In genomic region chr1:246577720-246578106, GRCh38 we compare ENCODE assay signal across 1 cellular context.
TF ChIP-seq lines count a peak whose summit lies in the region.

No MANE protein-coding gene starts in this region.

TF ChIP-seq in HepG2, 621 proteins besides CTCF, POLR2A, EP300 and RAD21 (continued from another document):
- TF ChIP-seq ZNF225 (CRISPR knock-in tag; IDR thresholded peaks at IDR 0.05) (no peak), ZNF652 (CRISPR knock-in tag; IDR thresholded peaks at IDR 0.05; ENCODE audit: borderline replicate concordance, low read depth) (no peak), ZFYVE20 (CRISPR knock-in tag; IDR thresholded peaks at IDR 0.05; ENCODE audit: borderline replicate concordance, low read depth) (no peak)
- TF ChIP-seq, protein P1, sequence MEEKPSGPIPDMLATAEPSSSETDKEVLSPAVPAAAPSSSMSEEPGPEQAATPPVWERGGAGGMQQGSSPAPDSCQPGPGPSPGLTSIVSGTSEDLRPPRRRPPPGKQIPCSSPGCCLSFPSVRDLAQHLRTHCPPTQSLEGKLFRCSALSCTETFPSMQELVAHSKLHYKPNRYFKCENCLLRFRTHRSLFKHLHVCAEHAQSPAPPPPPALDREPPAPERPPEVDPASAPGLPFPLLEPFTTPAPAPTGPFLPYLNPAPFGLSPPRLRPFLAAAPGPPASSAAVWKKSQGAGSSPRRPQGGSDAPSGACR (CRISPR knock-in tag; IDR thresholded peaks at IDR 0.05) = no peak
